ENCODE assay signal across 1 cellular context in genomic region chr5:55994502-55994997, GRCh38.
A peak's percentile ranks its signal among the peaks of the same experiment; 100 is the strongest.
TF ChIP-seq lines count a peak whose summit lies in the region.

Gene IL6ST, minus strand, starts transcription at chr5:55994963. Its CDS starts 18,685 bp downstream, at chr5:55976278.

TF ChIP-seq in HepG2, 621 proteins besides CTCF, POLR2A, EP300 and RAD21 (continues in another document):
- TF ChIP-seq MYPOP (CRISPR knock-in tag; IDR thresholded peaks at IDR 0.05) (no peak; the same call in 1 of the 2 replicates), SAFB2 (CRISPR knock-in tag; IDR thresholded peaks at IDR 0.05; ENCODE audit: borderline replicate concordance, low read depth) (peak; percentile 69; the same call in 1 of the 2 replicates), KAT7 (CRISPR knock-in tag; IDR thresholded peaks at IDR 0.05; ENCODE audit: borderline replicate concordance) (no peak; the same call in 1 of the 2 replicates), PBX3 (CRISPR knock-in tag; IDR thresholded peaks at IDR 0.05; ENCODE audit: borderline replicate concordance) (no peak), REST (IDR thresholded peaks at IDR 0.05; ENCODE audit: borderline replicate concordance in 1 of 2, low read depth in 1 of 2, low read length in 2 of 2) (peak in 1 of 2 experiments; percentile 11; a peak in 1 of 4 replicates), RBAK (CRISPR knock-in tag; IDR thresholded peaks at IDR 0.05) (no peak), ZNF775 (CRISPR knock-in tag; IDR thresholded peaks at IDR 0.05; ENCODE audit: borderline replicate concordance) (no peak), SIN3A (IDR thresholded peaks at IDR 0.05; ENCODE audit: borderline replicate concordance, low read depth, low read length) (peak; percentile 76; the same call in 1 of the 2 replicates), TRIM24 (CRISPR knock-in tag; IDR thresholded peaks at IDR 0.05) (no peak), ZNF7 (CRISPR knock-in tag; IDR thresholded peaks at IDR 0.05) (0 out of 2 replicates have a peak, but pooled peaks have one; percentile 3), PHF20 (CRISPR knock-in tag; IDR thresholded peaks at IDR 0.05) (no peak), RELA (CRISPR knock-in tag; IDR thresholded peaks at IDR 0.05) (peak; percentile 88), DZIP1 (CRISPR knock-in tag; IDR thresholded peaks at IDR 0.05) (peak; percentile 67; the same call in 1 of the 2 replicates), ZNF75D (CRISPR knock-in tag; IDR thresholded peaks at IDR 0.05; ENCODE audit: borderline replicate concordance) (no peak), SCMH1 (CRISPR knock-in tag; IDR thresholded peaks at IDR 0.05; ENCODE audit: borderline replicate concordance) (no peak), ZFP91 (CRISPR knock-in tag; IDR thresholded peaks at IDR 0.05; ENCODE audit: borderline replicate concordance) (peak; percentile 76; the same call in 1 of the 2 replicates), ZNF33A (CRISPR knock-in tag; IDR thresholded peaks at IDR 0.05; ENCODE audit: borderline replicate concordance) (no peak), SNAPC2 (CRISPR knock-in tag; IDR thresholded peaks at IDR 0.05) (peak; percentile 80), ZNF709 (CRISPR knock-in tag; IDR thresholded peaks at IDR 0.05) (peak; percentile 79; the same call in 1 of the 2 replicates), SIX1 (CRISPR knock-in tag; IDR thresholded peaks at IDR 0.05; ENCODE audit: borderline replicate concordance) (peak; percentile 24; the same call in 1 of the 2 replicates), RFX1 (IDR thresholded peaks at IDR 0.05) (no peak), TFDP1 (CRISPR knock-in tag; IDR thresholded peaks at IDR 0.05; ENCODE audit: borderline replicate concordance) (0 out of 2 replicates have a peak, but pooled peaks have one; percentile 12), ZBTB34 (CRISPR knock-in tag; IDR thresholded peaks at IDR 0.05) (peak; percentile 81; the same call in 1 of the 2 replicates), ZBTB3 (CRISPR knock-in tag; IDR thresholded peaks at IDR 0.05; ENCODE audit: borderline replicate concordance, low read depth) (no peak), YEATS4 (CRISPR knock-in tag; IDR thresholded peaks at IDR 0.05; ENCODE audit: borderline replicate concordance) (no peak; the same call in 1 of the 2 replicates), ZNF737 (CRISPR knock-in tag; IDR thresholded peaks at IDR 0.05; ENCODE audit: borderline replicate concordance) (no peak), MAX (IDR thresholded peaks at IDR 0.05) (peak; percentile 59; the same call in 1 of the 2 replicates), ZNF280D (CRISPR knock-in tag; IDR thresholded peaks at IDR 0.05) (no peak), IKZF5 (CRISPR knock-in tag; IDR thresholded peaks at IDR 0.05) (no peak; the same call in 1 of the 2 replicates), ZNF136 (CRISPR knock-in tag; IDR thresholded peaks at IDR 0.05; ENCODE audit: low read depth) (no peak), MTF1 (CRISPR knock-in tag; IDR thresholded peaks at IDR 0.05) (no peak), CBX2 (IDR thresholded peaks at IDR 0.05; ENCODE audit: low read depth, low read length) (no peak), CBX2 (CRISPR knock-in tag; IDR thresholded peaks at IDR 0.05; ENCODE audit: low read depth) (no peak), GATA4 (IDR thresholded peaks at IDR 0.05; ENCODE audit: borderline replicate concordance, low read depth) (peak; percentile 38; the same call in 1 of the 2 replicates), JUN (CRISPR knock-in tag; IDR thresholded peaks at IDR 0.05) (no peak), TOE1 (CRISPR knock-in tag; IDR thresholded peaks at IDR 0.05) (no peak), MXD4 (CRISPR knock-in tag; IDR thresholded peaks at IDR 0.05) (peak; percentile 67; the same call in 1 of the 2 replicates), KLF15 (CRISPR knock-in tag; IDR thresholded peaks at IDR 0.05; ENCODE audit: borderline replicate concordance) (no peak), SNAPC5 (CRISPR knock-in tag; IDR thresholded peaks at IDR 0.05; ENCODE audit: borderline replicate concordance) (peak; percentile 77; the same call in 1 of the 2 replicates), ZNF777 (CRISPR knock-in tag; IDR thresholded peaks at IDR 0.05) (no peak), ZNF546 (CRISPR knock-in tag; conservative IDR thresholded peaks at IDR 0.05) (peak; percentile 93; the same call in 1 of the 2 replicates), ZNF441 (CRISPR knock-in tag; IDR thresholded peaks at IDR 0.05; ENCODE audit: borderline replicate concordance) (no peak), NFIB (CRISPR knock-in tag; IDR thresholded peaks at IDR 0.05; ENCODE audit: borderline replicate concordance) (no peak)
